ENCODE assay signal across 7 cellular contexts in the genomic region with DNA sequence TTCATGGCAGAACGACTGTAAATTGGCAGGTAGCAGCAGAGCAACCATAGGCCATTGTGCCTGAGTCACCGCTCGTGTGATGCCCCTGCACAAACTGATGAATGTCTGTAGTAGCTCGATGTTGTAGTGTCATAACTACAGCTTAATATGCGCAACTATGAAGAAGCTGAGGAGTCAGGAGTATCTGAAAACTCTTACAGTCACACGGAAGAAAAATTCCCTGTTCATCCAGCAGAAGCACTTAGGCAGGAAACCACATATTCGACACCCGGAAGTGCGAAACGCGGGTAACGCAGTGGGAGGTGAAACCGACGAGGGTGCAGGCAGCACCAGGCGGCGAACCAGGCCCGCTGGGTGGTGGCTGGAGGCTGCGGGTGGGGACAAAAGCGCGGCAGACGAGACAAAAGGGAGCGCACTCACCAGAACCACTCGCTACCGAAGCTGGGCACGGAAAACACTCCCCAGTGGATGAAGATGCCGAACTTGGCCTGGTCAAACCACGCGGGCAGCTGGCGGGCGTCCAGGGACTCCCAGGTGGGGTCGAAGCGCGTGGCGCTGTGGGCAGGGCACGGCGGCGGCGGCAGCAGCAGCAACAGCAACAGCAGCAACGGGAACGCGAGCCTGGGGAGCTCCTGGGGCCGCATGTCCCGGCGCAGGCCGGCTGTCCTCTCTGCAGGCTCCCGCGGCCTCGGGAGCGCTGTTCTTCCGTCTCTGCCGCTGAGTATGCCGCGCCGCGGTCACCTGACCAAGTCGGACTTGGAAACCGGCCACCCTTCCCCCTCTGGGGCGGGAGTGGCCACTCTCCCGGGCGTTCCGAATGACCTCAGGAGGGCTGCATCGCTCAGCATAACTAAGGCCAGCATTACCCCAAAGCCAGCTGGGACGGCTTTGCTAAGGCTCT. TPM values are rescaled to one million over a fixed set of nuclear protein-coding genes. Genes with fewer than 3 reads are reported as not detected.
DNase-seq lines count a peak whose midpoint lies in the region; ATAC-seq and TF ChIP-seq lines count a peak whose summit lies in the region.

A gene with protein sequence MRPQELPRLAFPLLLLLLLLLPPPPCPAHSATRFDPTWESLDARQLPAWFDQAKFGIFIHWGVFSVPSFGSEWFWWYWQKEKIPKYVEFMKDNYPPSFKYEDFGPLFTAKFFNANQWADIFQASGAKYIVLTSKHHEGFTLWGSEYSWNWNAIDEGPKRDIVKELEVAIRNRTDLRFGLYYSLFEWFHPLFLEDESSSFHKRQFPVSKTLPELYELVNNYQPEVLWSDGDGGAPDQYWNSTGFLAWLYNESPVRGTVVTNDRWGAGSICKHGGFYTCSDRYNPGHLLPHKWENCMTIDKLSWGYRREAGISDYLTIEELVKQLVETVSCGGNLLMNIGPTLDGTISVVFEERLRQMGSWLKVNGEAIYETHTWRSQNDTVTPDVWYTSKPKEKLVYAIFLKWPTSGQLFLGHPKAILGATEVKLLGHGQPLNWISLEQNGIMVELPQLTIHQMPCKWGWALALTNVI (minus strand): TSS at position 730 of the 901 bp plus-strand sequence. CDS start 86 bp downstream, at position 644.

- TF ChIP-seq RAD21 in liver (IDR thresholded peaks at IDR 0.05) = peak; percentile 27 to 37

- peak in 40 of 56 donors; percentile 1 to 60 (median 31) for TF ChIP-seq CTCF in dorsolateral prefrontal cortex (IDR thresholded peaks at IDR 0.05 in 54 of 56, conservative IDR thresholded peaks at IDR 0.05 in 2 of 56; ENCODE audit: low read depth in 1 of 56, partially characterized antibody in 56 of 56)
- TF ChIP-seq CTCF in liver (IDR thresholded peaks at IDR 0.05; ENCODE audit: low read depth, low read length, missing input control) = no peak

- ATAC-seq in GM18505 (IDR thresholded peaks at IDR 0.05; ENCODE audit: unreplicated experiment) (peak; percentile 50), HG02840 (IDR thresholded peaks at IDR 0.05; ENCODE audit: low FRiP score, unreplicated experiment) (peak; percentile 59)

- H3K4me1 Mint-ChIP-seq in activated CD4-positive, alpha-beta memory T cell treated with anti-CD3 and anti-CD28 coated beads, Interleukin-2, amount 10 ng/mL, durations not matched to agents 7 days and 5 days = peaks cover 35% of the 10 kb centered on the region

- 4% methylated on average over 63 of the region's 63 CpGs for WGBS in liver

- peaks cover 0 to 8% (median 4%) of the 10 kb centered on the region in 4 donors for H3K36me3 ChIP-seq in liver (ENCODE audit: control insufficient read depth in 4 of 4, insufficient read depth in 3 of 4, low read depth in 1 of 4, low read length in 3 of 4)

- CTCF ChIA-PET in activated CD4-positive, alpha-beta memory T cell treated with anti-CD3 and anti-CD28 coated beads, Interleukin-2, amount 10 ng/mL, durations not matched to agents 7 days and 5 days (lab: Charles Lee) = interaction anchor here (0.8 to 3.6 kb wide), 6 partner anchors 9 to 30 kb away, joined by 3 to 49 read pairs (median 8); no protein-coding TSS in a partner anchor

- peaks cover 0 to 17% (median 6%) of the 10 kb centered on the region in 4 donors for H3K4me1 ChIP-seq in liver (ENCODE audit: control insufficient read depth in 4 of 4, insufficient read depth in 4 of 4, low read length in 3 of 4)

- intact Hi-C loops in dorsolateral prefrontal cortex (cut with DNase I) = loop anchor here in 1 of 2 donors (2.0 to 10.0 kb wide), 2 partner anchors 60 to 704 kb away; partner anchors contain the start of genes ADAT2 and PEX3

- H3K9me3 Mint-ChIP-seq in activated CD4-positive, alpha-beta memory T cell treated with anti-CD3 and anti-CD28 coated beads, Interleukin-2, amount 10 ng/mL, durations not matched to agents 7 days and 5 days = no peaks in the 10 kb centered on the region

- H3K27me3 ChIP-seq in dorsolateral prefrontal cortex (no peaks in the 10 kb centered on the region), liver (ENCODE audit: control insufficient read depth in 4 of 4, insufficient read depth in 4 of 4, low read length in 3 of 4) (no peaks in the 10 kb centered on the region)

- H3K4me3 ChIP-seq in dorsolateral prefrontal cortex (peak within 1 kb of the TSS; percentile 55 to 94 (median 82)), liver (ENCODE audit: low read depth in 1 of 3, low read length in 3 of 3) (peak within 1 kb of the TSS; percentile 71 to 95 (median 80))

- no peaks in the 10 kb centered on the region for H3K9me3 ChIP-seq in liver (ENCODE audit: control insufficient read depth in 4 of 4, low read length in 3 of 4)

- H3K27ac Mint-ChIP-seq in activated CD4-positive, alpha-beta memory T cell treated with anti-CD3 and anti-CD28 coated beads, Interleukin-2, amount 10 ng/mL, durations not matched to agents 7 days and 5 days = peak within 1 kb of the TSS; percentile 84

- peak; percentile 63 for DNase-seq in NCI-H2196 treated with DMSO at 0.1 percent for 48 hours (lab: John Stamatoyannopoulos, UW; ENCODE audit: unreplicated experiment)
- DNase-seq in activated CD4-positive, alpha-beta memory T cell treated with anti-CD3 and anti-CD28 coated beads, Interleukin-2, amount 10 ng/mL, durations not matched to agents 7 days and 5 days = peak; percentile 77
- DNase-seq in dorsolateral prefrontal cortex = peak; percentile 79 to 90 (median 86)
- peak; percentile 56 to 60 for DNase-seq in stimulated activated CD4-positive, alpha-beta T cell treated with anti-CD3 and anti-CD28 coated beads, Interleukin-2, amount 100 ng/mL, for 48 hours

- peaks cover 19% of the 10 kb centered on the region for H3K36me3 Mint-ChIP-seq in activated CD4-positive, alpha-beta memory T cell treated with anti-CD3 and anti-CD28 coated beads, Interleukin-2, amount 10 ng/mL, durations not matched to agents 7 days and 5 days (ENCODE audit: low read depth)

- H3K27me3 Mint-ChIP-seq in activated CD4-positive, alpha-beta memory T cell treated with anti-CD3 and anti-CD28 coated beads, Interleukin-2, amount 10 ng/mL, durations not matched to agents 7 days and 5 days = no peaks in the 10 kb centered on the region

- peak within 1 kb of the TSS; percentile 94 for H3K4me3 Mint-ChIP-seq in activated CD4-positive, alpha-beta memory T cell treated with anti-CD3 and anti-CD28 coated beads, Interleukin-2, amount 10 ng/mL, durations not matched to agents 7 days and 5 days

- peak; percentile 81 for TF ChIP-seq POLR2A in GM18505 (IDR thresholded peaks at IDR 0.05; ENCODE audit: borderline replicate concordance, extremely low read depth, insufficient read depth, insufficient read length)

- peak within 1 kb of the TSS; percentile 41 to 82 for H3K9ac ChIP-seq in liver (ENCODE audit: low read depth in 1 of 2, low read length in 2 of 2)

- H3K27ac ChIP-seq in dorsolateral prefrontal cortex = peak within 1 kb of the TSS; percentile 9 to 94 (median 85)
- peak within 1 kb of the TSS; percentile 76 to 91 for H3K27ac ChIP-seq in liver (ENCODE audit: low read depth in 1 of 2, low read length in 2 of 2)

- POLR2A ChIA-PET in activated CD4-positive, alpha-beta memory T cell treated with anti-CD3 and anti-CD28 coated beads, Interleukin-2, amount 10 ng/mL, durations not matched to agents 7 days and 5 days (lab: Charles Lee) = interaction anchor here (0.7 to 4.5 kb wide), 21 partner anchors 8 to 617 kb away, joined by 3 to 68 read pairs (median 4); partner anchors contain the start of genes ADAT2, LTV1 and PEX3

TF ChIP-seq in liver, 16 proteins besides CTCF, POLR2A, EP300 and RAD21 (continues in another document):
- peak; percentile 41 to 59 for TF ChIP-seq RXRA (IDR thresholded peaks at IDR 0.05)
- TF ChIP-seq HNF4G (IDR thresholded peaks at IDR 0.05) = no peak
- TF ChIP-seq MAX (IDR thresholded peaks at IDR 0.05) = peak; percentile 85
- no peak for TF ChIP-seq EGR1 (IDR thresholded peaks at IDR 0.05; ENCODE audit: low read depth in 2 of 2)
- TF ChIP-seq HNF4A (conservative IDR thresholded peaks at IDR 0.05) = peak; percentile 36 to 47
- TF ChIP-seq FOXA1 (IDR thresholded peaks at IDR 0.05) = no peak
- TF ChIP-seq JUND (IDR thresholded peaks at IDR 0.05) = no peak
- no peak for TF ChIP-seq ZBTB33 (IDR thresholded peaks at IDR 0.05)

RNA-seq across cellular contexts. Expression of the gene that starts here (rescaled TPM):
- 10 to 100 TPM; 22.1 to 23.1 TPM for total RNA-seq in activated CD4-positive, alpha-beta memory T cell treated with anti-CD3 and anti-CD28 coated beads, Interleukin-2, amount 10 ng/mL, durations not matched to agents 7 days and 5 days
- 10 to 100 TPM; 10.6 to 32.8 (median 18.7) TPM for total RNA-seq in dorsolateral prefrontal cortex
- total RNA-seq in liver = 10 to 100 TPM; 22.4 to 31.7 TPM
- polyA plus RNA-seq in liver = 10 to 100 TPM; 38.5 to 44.5 TPM

Comparison
In these comparisons a context has a peak if more than half of its experiments do, and no peak if none do; other contexts are left out.
1. Peak in every context shown above with its lines: DNase-seq, ATAC-seq, H3K4me3 ChIP-seq and H3K27ac ChIP-seq.